8 cellular contexts compared by ENCODE assay signal in genomic region chr21:14057841-14058481, GRCh38.
DNase-seq lines count a peak whose midpoint lies in the region; ATAC-seq and TF ChIP-seq lines count a peak whose summit lies in the region.
"Not testable (repeated sequence)": the region's sequence is repeated elsewhere in the genome, so short reads cannot be mapped to it uniquely, and the experiment has no call there.

No MANE protein-coding gene starts in this region.

- H2BK120ac ChIP-seq in neuronal stem cell (ENCODE audit: low read depth, low read length), result not testable (repeated sequence)

- not testable (repeated sequence) for H3K36me3 Mint-ChIP-seq in GM23338 (ENCODE audit: low read depth); activated CD4-positive, alpha-beta T cell treated with anti-CD3 and anti-CD28 coated beads, Interleukin-2, amount 10 ng/mL, durations not matched to agents 24 days and 14 days (ENCODE audit: low read depth)

- not testable (repeated sequence) for H3F3A ChIP-seq in GM23338 (replicated peaks; ENCODE audit: low read depth)

- H3K14ac ChIP-seq in neuronal stem cell (ENCODE audit: low read length), result not testable (repeated sequence)

- TF ChIP-seq CTCF in GM23338 (conservative IDR thresholded peaks at IDR 0.05; ENCODE audit: low read depth in 2 of 2); cardiac fibroblast (IDR thresholded peaks at IDR 0.05; ENCODE audit: low read depth, low read length); fibroblast of the aortic adventitia (IDR thresholded peaks at IDR 0.05; ENCODE audit: insufficient read depth, low read length): not testable (repeated sequence)

- peaks cover 29% of the 10 kb centered on the region for H3K79me2 ChIP-seq in GM23338 (replicated peaks; ENCODE audit: insufficient read depth)

- no CpG with 5 or more reads among the region's 10 CpGs for WGBS in neuronal stem cell (ENCODE audit: extremely low coverage in 2 of 2, insufficient read length in 2 of 2, insufficient replicate concordance in 1 of 2), 2 donors
- WGBS in aorta, 2 donors, result 86 to 94% methylated on average over 8 to 10 of the region's 10 CpGs

- H3K4me2 ChIP-seq in GM23338; neuronal stem cell (ENCODE audit: insufficient read depth, low read length, poor library complexity, severe bottlenecking): not testable (repeated sequence)

- H4K20me1 ChIP-seq in GM23338 (replicated peaks; ENCODE audit: insufficient read depth), result not testable (repeated sequence)

- H3K36me3 ChIP-seq in GM23338 (ENCODE audit: insufficient read depth); neuronal stem cell (replicated peaks in 1 of 2; ENCODE audit: control insufficient read depth in 2 of 2, insufficient read depth in 2 of 2, low read length in 2 of 2); aorta (ENCODE audit: control insufficient read depth in 1 of 2, insufficient read depth in 2 of 2, low read length in 1 of 2): not testable (repeated sequence)

- H2AFZ ChIP-seq in GM23338; neuronal stem cell (ENCODE audit: low read length): not testable (repeated sequence)

- H3K79me1 ChIP-seq in neuronal stem cell (ENCODE audit: low read depth, low read length), result peaks cover 26% of the 10 kb centered on the region

- not testable (repeated sequence) for H4K91ac ChIP-seq in neuronal stem cell (ENCODE audit: low read depth, low read length, poor library complexity)

- H3K27me3 ChIP-seq in GM23338 (ENCODE audit: insufficient read depth); neuronal stem cell (ENCODE audit: control insufficient read depth in 3 of 3, insufficient read depth in 3 of 3, low read depth in 1 of 3, low read length in 3 of 3); aorta (ENCODE audit: control insufficient read depth in 1 of 2, insufficient read depth in 2 of 2, low read length in 1 of 2): not testable (repeated sequence)

- H3K4ac ChIP-seq in neuronal stem cell (ENCODE audit: low read length), result not testable (repeated sequence)

- not testable (repeated sequence) for H3K27ac ChIP-seq in GM23338 (ENCODE audit: low read depth); neuronal stem cell (replicated peaks; ENCODE audit: low read length); aorta (ENCODE audit: low read depth in 1 of 2, low read length in 2 of 2)

- H2AK5ac ChIP-seq in neuronal stem cell (ENCODE audit: low read depth, low read length), result not testable (repeated sequence)

- not testable (repeated sequence) for H3K4me1 Mint-ChIP-seq in GM23338; activated CD4-positive, alpha-beta T cell treated with anti-CD3 and anti-CD28 coated beads, Interleukin-2, amount 10 ng/mL, durations not matched to agents 24 days and 14 days

- H3K4me3 Mint-ChIP-seq in GM23338; activated CD4-positive, alpha-beta T cell treated with anti-CD3 and anti-CD28 coated beads, Interleukin-2, amount 10 ng/mL, durations not matched to agents 24 days and 14 days: not testable (repeated sequence)

- H2BK12ac ChIP-seq in neuronal stem cell (ENCODE audit: low read length), result not testable (repeated sequence)

- peak overlapping the region; percentile 82 for H3K27ac Mint-ChIP-seq in GM23338
- H3K27ac Mint-ChIP-seq in activated CD4-positive, alpha-beta T cell treated with anti-CD3 and anti-CD28 coated beads, Interleukin-2, amount 10 ng/mL, durations not matched to agents 24 days and 14 days, result not testable (repeated sequence)

- H3K4me1 ChIP-seq in GM23338 (ENCODE audit: insufficient read depth); neuronal stem cell (ENCODE audit: control insufficient read depth in 2 of 2, insufficient read depth in 1 of 2, low read depth in 1 of 2, low read length in 2 of 2); aorta (ENCODE audit: control insufficient read depth in 1 of 2, insufficient read depth in 2 of 2, low read length in 2 of 2): not testable (repeated sequence)

- not testable (repeated sequence) for H2BK5ac ChIP-seq in neuronal stem cell (ENCODE audit: low read length)

- H3K9me3 ChIP-seq in neuronal stem cell (replicated peaks in 1 of 2; ENCODE audit: control insufficient read depth in 2 of 2, insufficient read depth in 1 of 2, low read depth in 1 of 2, low read length in 2 of 2); aorta (ENCODE audit: control insufficient read depth, low read length): not testable (repeated sequence)

- H2BK15ac ChIP-seq in neuronal stem cell (ENCODE audit: low read length), result not testable (repeated sequence)

- ATAC-seq in GM23338, result not testable (repeated sequence)
- ATAC-seq in aorta (ENCODE audit: low FRiP score), result peak; percentile 47

- intact Hi-C loops in activated CD4-positive, alpha-beta T cell treated with anti-CD3 and anti-CD28 coated beads, Interleukin-2, amount 10 ng/mL, durations not matched to agents 24 days and 14 days (cut with micrococcal nuclease); aorta (cut with DNase I): not testable (repeated sequence)

- not testable (repeated sequence) for H4K8ac ChIP-seq in neuronal stem cell (ENCODE audit: low read depth, low read length)

- not testable (repeated sequence) for H3K27me3 Mint-ChIP-seq in GM23338 (ENCODE audit: insufficient read depth, low read depth, poor library complexity); activated CD4-positive, alpha-beta T cell treated with anti-CD3 and anti-CD28 coated beads, Interleukin-2, amount 10 ng/mL, durations not matched to agents 24 days and 14 days

- peak overlapping the region; percentile 73 for H3K23ac ChIP-seq in neuronal stem cell (ENCODE audit: low read depth, low read length, poor library complexity)

- H3K9me2 ChIP-seq in GM23338 (ENCODE audit: insufficient read depth), result not testable (repeated sequence)

- not testable (repeated sequence) for H3K4me3 ChIP-seq in GM23338; cardiac fibroblast (replicated peaks in 1 of 2; ENCODE audit: low read depth in 2 of 2, low read length in 2 of 2); fibroblast of the aortic adventitia (ENCODE audit: low read depth, low read length); neuronal stem cell (ENCODE audit: low read length in 2 of 2); aorta (ENCODE audit: low read length in 2 of 2)

- not testable (repeated sequence) for H3K9me3 Mint-ChIP-seq in GM23338; activated CD4-positive, alpha-beta T cell treated with anti-CD3 and anti-CD28 coated beads, Interleukin-2, amount 10 ng/mL, durations not matched to agents 24 days and 14 days

- not testable (repeated sequence) for H3K9ac ChIP-seq in neuronal stem cell (ENCODE audit: low read depth, low read length, poor library complexity)

- not testable (repeated sequence) for DNase-seq in GM23338 (ENCODE audit: low spot score); neuronal stem cell (ENCODE audit: low spot score)
- DNase-seq in NCI-H226, result peak; percentile 48
- DNase-seq in activated CD4-positive, alpha-beta T cell treated with anti-CD3 and anti-CD28 coated beads, Interleukin-2, amount 10 ng/mL, durations not matched to agents 24 days and 14 days, result peak; percentile 40
- DNase-seq in cardiac fibroblast (ENCODE audit: low read depth in 2 of 2), result peak; percentile 1 to 54
- DNase-seq in fibroblast of the aortic adventitia (ENCODE audit: low read depth), result peak; percentile 10
- peak; percentile 49 for DNase-seq in kidney tubule cell (ENCODE audit: low spot score)
- DNase-seq in aorta, result peak in 1 of 2 donors; percentile 50

- H3K18ac ChIP-seq in neuronal stem cell (ENCODE audit: low read length), result peak overlapping the region; percentile 28
